In genomic region chr19:53978975-53979801, GRCh38 we compare ENCODE assay signal across 1 cellular context.
TF ChIP-seq lines count a peak whose summit lies in the region.

No MANE protein-coding gene starts in this region.

TF ChIP-seq in K562, 482 proteins besides CTCF, POLR2A, EP300 and RAD21 (continued from another document):
- peak; percentile 87 for TF ChIP-seq ZNF512 (tag; IDR thresholded peaks at IDR 0.05)
